10 cellular contexts compared by ENCODE assay signal in genomic region chr14:71711619-71712018, GRCh38.
A peak's percentile ranks its signal among the peaks of the same experiment; 100 is the strongest.
DNase-seq lines count a peak whose midpoint lies in the region; ATAC-seq and TF ChIP-seq lines count a peak whose summit lies in the region.
"Had no signal": no experiment of that assay in that cellular context is flagged by ENCODE, and none has a peak within 500 bp of the region (broad histone marks: within the 10 kb centered on the region; RNA-seq: fewer than 3 reads in every experiment).

No MANE protein-coding gene starts in this region.

- no peaks in the 10 kb centered on the region for H3K36me3 ChIP-seq in GM23338 (ENCODE audit: insufficient read depth)
- no peaks in the 10 kb centered on the region for H3K36me3 ChIP-seq in mucosa of descending colon (ENCODE audit: low read depth)

- no peak overlapping the region for H2AFZ ChIP-seq in GM23338

- no peak overlapping the region for H3K4me3 Mint-ChIP-seq in GM23338
- H3K4me3 Mint-ChIP-seq in stimulated activated effector memory CD8-positive, alpha-beta T cell treated with anti-CD3 and anti-CD28 coated beads, Interleukin-12 subunit alpha, Interleukin-12 subunit beta, amount 100 ng/mL, for 72 hours: peak overlapping the region; percentile 56

- peaks cover 21% of the 10 kb centered on the region; the same call in 2 of the 3 replicates for H3K36me3 Mint-ChIP-seq in GM23338 (ENCODE audit: low read depth)
- H3K36me3 Mint-ChIP-seq in stimulated activated effector memory CD8-positive, alpha-beta T cell treated with anti-CD3 and anti-CD28 coated beads, Interleukin-12 subunit alpha, Interleukin-12 subunit beta, amount 100 ng/mL, for 72 hours: peaks cover 75% of the 10 kb centered on the region

- H3K79me2 ChIP-seq in GM23338 (replicated peaks; ENCODE audit: insufficient read depth): no peaks in the 10 kb centered on the region

- no peaks in the 10 kb centered on the region for H3F3A ChIP-seq in GM23338 (replicated peaks; ENCODE audit: low read depth)

- no peaks in the 10 kb centered on the region for H3K9me2 ChIP-seq in GM23338 (ENCODE audit: insufficient read depth)

- peak overlapping the region; percentile 34; the same call in 1 of the 2 replicates for H3K27ac ChIP-seq in GM23338 (ENCODE audit: low read depth)

- H3K4me1 Mint-ChIP-seq in GM23338: peaks cover 5% of the 10 kb centered on the region
- H3K4me1 Mint-ChIP-seq in stimulated activated effector memory CD8-positive, alpha-beta T cell treated with anti-CD3 and anti-CD28 coated beads, Interleukin-12 subunit alpha, Interleukin-12 subunit beta, amount 100 ng/mL, for 72 hours: peaks cover 16% of the 10 kb centered on the region

- H3K27me3 Mint-ChIP-seq in GM23338 (ENCODE audit: insufficient read depth, low read depth, poor library complexity): no peaks in the 10 kb centered on the region

- H3K9me3 ChIP-seq in mucosa of descending colon: no peaks in the 10 kb centered on the region
- H3K9me3 ChIP-seq: testis had no signal

- H3K27ac Mint-ChIP-seq in GM23338: no peak overlapping the region
- peak overlapping the region; percentile 90 for H3K27ac Mint-ChIP-seq in stimulated activated effector memory CD8-positive, alpha-beta T cell treated with anti-CD3 and anti-CD28 coated beads, Interleukin-12 subunit alpha, Interleukin-12 subunit beta, amount 100 ng/mL, for 72 hours

- no peaks in the 10 kb centered on the region for H3K27me3 ChIP-seq in GM23338 (ENCODE audit: insufficient read depth)
- H3K27me3 ChIP-seq: testis had no signal

- intact Hi-C loops in mucosa of descending colon (cut with DNase I, micrococcal nuclease): no loop called here

- DNase-seq in GM23338 (ENCODE audit: low spot score) (no peak), SK-MEL-5 (ENCODE audit: low read depth, low spot score) (peak; percentile 48), fibroblast of mammary gland (ENCODE audit: low read depth) (peak; percentile 94), mucosa of descending colon (no peak), NCI-H187 treated with DMSO at 0.1 percent for 48 hours (lab: John Stamatoyannopoulos, UW) (no peak), hippocampal formation (lab: John Stamatoyannopoulos, UW) (no peak)
- no peak for DNase-seq in stimulated activated effector memory CD8-positive, alpha-beta T cell treated with anti-CD3 and anti-CD28 coated beads, Interleukin-12 subunit alpha, Interleukin-12 subunit beta, amount 100 ng/mL, for 72 hours (ENCODE audit: low spot score in 2 of 2)
- DNase-seq: NCI-H1436 treated with DMSO at 0.1 percent for 48 hours, occipital lobe, testis had no signal

- in situ Hi-C loops in SK-MEL-5 (cut with HindIII; ENCODE audit: low pct_unique_long_range_greater_than_20kb, low sequenced_read_pairs): no loop called here

- H3K4me3 ChIP-seq in GM23338: no peak overlapping the region
- no peak overlapping the region for H3K4me3 ChIP-seq in fibroblast of mammary gland (ENCODE audit: control insufficient read depth, low read depth, low read length)
- H3K4me3 ChIP-seq in mucosa of descending colon: no peak overlapping the region
- H3K4me3 ChIP-seq: testis had no signal

- H3K4me2 ChIP-seq in GM23338: no peak overlapping the region

- TF ChIP-seq CTCF in GM23338 (conservative IDR thresholded peaks at IDR 0.05; ENCODE audit: low read depth in 2 of 2): no peak
- TF ChIP-seq CTCF in fibroblast of mammary gland (conservative IDR thresholded peaks at IDR 0.05; ENCODE audit: control insufficient read depth, insufficient read depth, low read depth, low read length): no peak
- TF ChIP-seq CTCF in mucosa of descending colon (IDR thresholded peaks at IDR 0.05): no peak

- no peaks in the 10 kb centered on the region for H3K9me3 Mint-ChIP-seq in GM23338
- H3K9me3 Mint-ChIP-seq in stimulated activated effector memory CD8-positive, alpha-beta T cell treated with anti-CD3 and anti-CD28 coated beads, Interleukin-12 subunit alpha, Interleukin-12 subunit beta, amount 100 ng/mL, for 72 hours: no peaks in the 10 kb centered on the region

- no peak; the same call in 2 of the 3 replicates for ATAC-seq in GM23338
- peak; percentile 88 for ATAC-seq in stimulated activated effector memory CD8-positive, alpha-beta T cell treated with anti-CD3 and anti-CD28 coated beads, Interleukin-12 subunit alpha, Interleukin-12 subunit beta, amount 100 ng/mL, for 72 hours
- ATAC-seq in mucosa of descending colon: no peak

- H3K4me1 ChIP-seq in GM23338 (ENCODE audit: insufficient read depth): peaks cover 10% of the 10 kb centered on the region
- H3K4me1 ChIP-seq in mucosa of descending colon (ENCODE audit: low read depth): no peaks in the 10 kb centered on the region
- H3K4me1 ChIP-seq: testis had no signal

- H4K20me1 ChIP-seq in GM23338 (replicated peaks; ENCODE audit: insufficient read depth): no peaks in the 10 kb centered on the region; the same call in 1 of the 2 replicates

TF ChIP-seq in GM23338, 12 proteins besides CTCF, POLR2A, EP300 and RAD21 (continues in another document):
- TF ChIP-seq POLR2AphosphoS5 (IDR thresholded peaks at IDR 0.05; ENCODE audit: low read depth) (no peak), CREB1 (CRISPR knock-in tag; IDR thresholded peaks at IDR 0.05; ENCODE audit: low read depth) (no peak), NANOG (IDR thresholded peaks at IDR 0.05; ENCODE audit: borderline replicate concordance) (no peak), ZNF114 (CRISPR knock-in tag; IDR thresholded peaks at IDR 0.05) (no peak), EZH2 (IDR thresholded peaks at IDR 0.05; ENCODE audit: low read depth, unreplicated experiment) (no peak), ZNF331 (CRISPR knock-in tag; IDR thresholded peaks at IDR 0.05; ENCODE audit: low read depth) (no peak), ETS1 (IDR thresholded peaks at IDR 0.05) (no peak), JUNB (IDR thresholded peaks at IDR 0.05; ENCODE audit: unreplicated experiment) (no peak), ZNF462 (CRISPR knock-in tag; IDR thresholded peaks at IDR 0.05) (no peak)

Comparison
In these comparisons a context has a peak if more than half of its experiments do, and no peak if none do; other contexts are left out.
1. DNase-seq: peak in SK-MEL-5 (single experiment) and fibroblast of mammary gland (single experiment); none in GM23338 (single experiment), stimulated activated effector memory CD8-positive, alpha-beta T cell treated with anti-CD3 and anti-CD28 coated beads, Interleukin-12 subunit alpha, Interleukin-12 subunit beta, amount 100 ng/mL, for 72 hours (0 of 2), mucosa of descending colon (0 of 3), NCI-H187 treated with DMSO at 0.1 percent for 48 hours (single experiment) and hippocampal formation (0 of 2).